ENCODE assay signal across 8 cellular contexts in the genomic region with DNA sequence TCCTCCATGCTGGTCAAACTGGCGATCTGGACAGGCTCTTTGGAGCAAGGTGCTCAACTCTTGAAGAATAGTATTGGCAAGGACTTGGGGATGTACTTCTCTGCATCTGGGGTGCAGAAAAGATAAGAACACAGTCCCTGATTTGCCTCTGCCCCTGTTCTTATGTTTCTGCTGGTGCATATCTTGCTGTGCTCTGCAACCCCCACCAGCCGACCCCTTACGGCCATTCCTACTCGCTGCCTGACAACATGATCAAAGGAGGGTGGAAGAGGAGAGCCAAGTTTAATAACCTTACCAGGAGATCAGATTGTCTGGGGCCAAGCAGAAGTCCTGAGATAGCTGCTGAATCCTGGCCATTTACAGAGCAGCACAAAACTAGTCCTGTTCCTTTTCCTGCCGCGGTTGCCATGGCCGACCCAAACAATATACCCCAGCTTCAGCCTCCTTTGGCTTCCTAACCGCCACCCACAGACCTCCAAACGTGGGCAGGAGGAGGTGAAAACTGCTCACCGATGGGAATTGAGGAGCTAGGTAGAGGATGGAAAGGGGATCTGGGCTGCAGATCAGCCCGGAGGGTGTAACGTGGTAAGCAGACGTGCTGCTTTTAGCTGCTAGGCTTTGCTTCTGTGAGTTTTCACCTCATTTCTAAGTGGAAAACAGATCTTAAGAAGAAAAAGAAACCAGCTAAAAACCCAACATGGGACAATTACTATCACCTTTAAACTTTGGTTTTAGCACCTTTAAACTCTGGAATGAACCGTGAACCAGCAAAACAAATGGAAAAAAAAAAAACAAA.
A peak's percentile ranks its signal among the peaks of the same experiment; 100 is the strongest.
DNase-seq lines count a peak whose midpoint lies in the region; ATAC-seq and TF ChIP-seq lines count a peak whose summit lies in the region.

No MANE protein-coding gene starts in this region.

- in situ Hi-C loops in G401 (cut with HindIII; ENCODE audit: low sequenced_read_pairs) = no loop called here

- TF ChIP-seq CTCF in WI38 (IDR thresholded peaks at IDR 0.05; ENCODE audit: low read depth, low read length) = no peak
- TF ChIP-seq CTCF in fibroblast of pulmonary artery (IDR thresholded peaks at IDR 0.05; ENCODE audit: low read length, missing control alignments) = no peak

- H3K4me3 ChIP-seq in WI38 (ENCODE audit: low read depth, low read length) = 0 out of 2 replicates have a peak overlapping the region, but pooled peaks have one; percentile 7
- peak overlapping the region; percentile 33 for H3K4me3 ChIP-seq in fibroblast of pulmonary artery (replicated peaks; ENCODE audit: low read depth, low read length)

- ATAC-seq in GM19467 (IDR thresholded peaks at IDR 0.05; ENCODE audit: unreplicated experiment) = no peak
- no peak for ATAC-seq in GM19324 (IDR thresholded peaks at IDR 0.05; ENCODE audit: low FRiP score, unreplicated experiment)

- DNase-seq in GF-D8 (lab: John Stamatoyannopoulos, UW) = peak; percentile 40
- no peak for DNase-seq in fibroblast of pulmonary artery (ENCODE audit: low read depth)
- peak; percentile 15 for DNase-seq in renal cortical epithelial cell (ENCODE audit: low read depth)
- DNase-seq in germinal center (ENCODE audit: low spot score) = no peak
- DNase-seq in G401 (ENCODE audit: low spot score) = no peak

Comparison
In these comparisons a context has a peak if more than half of its experiments do, and no peak if none do; other contexts are left out.
1. DNase-seq: peak in GF-D8 (single experiment) and renal cortical epithelial cell (single experiment); none in fibroblast of pulmonary artery (single experiment), germinal center (single experiment) and G401 (single experiment).